ENCODE assay signal across 31 cellular contexts in the genomic region with DNA sequence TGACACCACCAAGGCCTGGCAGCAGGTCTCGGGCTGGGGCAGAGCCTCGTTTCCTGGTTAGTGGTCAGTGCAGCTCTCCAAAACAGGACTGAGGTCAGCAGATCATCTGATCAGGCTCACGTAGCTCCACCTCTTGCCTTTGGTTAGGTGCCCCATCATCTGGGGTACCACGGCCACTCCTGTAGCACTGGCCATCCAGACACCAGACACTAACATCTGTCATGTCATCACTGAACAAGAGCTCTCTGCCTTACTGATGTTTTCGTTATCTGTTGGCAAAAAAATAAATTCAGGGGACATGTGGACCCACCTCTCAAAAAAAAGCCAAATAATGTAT. TPM values are rescaled to one million over a fixed set of nuclear protein-coding genes. Genes with fewer than 3 reads are reported as not detected.
"Had no signal": no experiment of that assay in that cellular context is flagged by ENCODE, and none has a peak within 500 bp of the region (broad histone marks: within the 10 kb centered on the region; RNA-seq: fewer than 3 reads in every experiment).

No MANE protein-coding gene starts in this region.

- DNase-seq: activated CD4-positive, alpha-beta memory T cell treated with anti-CD3 and anti-CD28 coated beads for 36 hours; activated CD4-positive, alpha-beta T cell treated with anti-CD3 and anti-CD28 coated beads, Interleukin-2, amount 10 ng/mL, durations not matched to agents 7 days and 5 days; activated CD8-positive, alpha-beta memory T cell treated with anti-CD3 and anti-CD28 coated beads for 24 hours; activated CD8-positive, alpha-beta memory T cell treated with anti-CD3 and anti-CD28 coated beads, Interleukin-2, amount 10 ng/mL, durations not matched to agents 7 days and 5 days; activated gamma-delta T cell; activated naive CD4-positive, alpha-beta T cell treated with Interleukin-2 at 50 U/mL for 16 hours; activated T-cell treated with anti-CD3 and anti-CD28 coated beads, Interleukin-2, amount 50 U/mL, for 1 hour; cerebellar nuclear complex; KG1; NCI-H1092 treated with DMSO at 0.1 percent for 48 hours; NCI-H146; NCI-H2029 treated with DMSO at 0.1 percent for 48 hours; NCI-H2107; NCI-H2171 treated with DMSO at 0.1 percent for 48 hours; NCI-H446; NCI-H510A treated with DMSO at 0.1 percent for 48 hours; NCI-H69; NCI-H82; SHP77; SJCRH30 had no signal

- ATAC-seq: activated CD8-positive, alpha-beta memory T cell treated with anti-CD3 and anti-CD28 coated beads, Interleukin-2, amount 10 ng/mL, durations not matched to agents 7 days and 5 days had no signal

- H3K27ac Mint-ChIP-seq: activated CD4-positive, alpha-beta memory T cell treated with anti-CD3 and anti-CD28 coated beads for 36 hours; activated CD8-positive, alpha-beta memory T cell treated with anti-CD3 and anti-CD28 coated beads, Interleukin-2, amount 10 ng/mL, durations not matched to agents 7 days and 5 days; activated naive CD4-positive, alpha-beta T cell treated with anti-CD3 and anti-CD28 coated beads, Interleukin-2, amount 50 U/mL, for 72 hours; T-helper 1 cell treated with Interleukin-12 subunit alpha and Interleukin-12 subunit beta and Interleukin-4 antibody, amounts not matched to agents 30 μg/mL and 1 μg/mL, for 36 hours; T-helper 2 cell treated with Interferon-gamma antibody and Interleukin-4, amounts not matched to agents 5 μg/mL and 100 μg/mL, for 36 hours had no signal

- H3K36me3 ChIP-seq: adrenal gland, SJCRH30 had no signal

- H3K4me3 ChIP-seq: adrenal gland, SJCRH30, SK-N-MC had no signal

- H3K27ac ChIP-seq: adrenal gland, SJCRH30, SK-N-MC had no signal

- H3K4me1 Mint-ChIP-seq: activated CD4-positive, alpha-beta T cell treated with anti-CD3 and anti-CD28 coated beads, Interleukin-2, amount 10 ng/mL, durations not matched to agents 7 days and 5 days had no signal

- H3K4me3 Mint-ChIP-seq: activated CD4-positive, alpha-beta memory T cell treated with anti-CD3 and anti-CD28 coated beads for 36 hours; activated CD4-positive, alpha-beta T cell treated with anti-CD3 and anti-CD28 coated beads, Interleukin-2, amount 10 ng/mL, durations not matched to agents 7 days and 5 days; activated CD8-positive, alpha-beta memory T cell treated with anti-CD3 and anti-CD28 coated beads, Interleukin-2, amount 10 ng/mL, durations not matched to agents 7 days and 5 days; activated T-cell treated with anti-CD3 and anti-CD28 coated beads, Interleukin-2, amount 50 U/mL, for 72 hours; brain; IgD-negative memory B cell; T-helper 1 cell treated with Interleukin-12 subunit alpha and Interleukin-12 subunit beta and Interleukin-4 antibody, amounts not matched to agents 30 μg/mL and 1 μg/mL, for 36 hours; T-helper 2 cell treated with Interferon-gamma antibody and Interleukin-4, amounts not matched to agents 5 μg/mL and 100 μg/mL, for 36 hours had no signal

- H3K4me1 ChIP-seq: adrenal gland, SJCRH30 had no signal

- H3K27me3 ChIP-seq: adrenal gland, SJCRH30 had no signal

- H3K36me3 Mint-ChIP-seq: activated CD4-positive, alpha-beta memory T cell treated with anti-CD3 and anti-CD28 coated beads for 36 hours; activated CD8-positive, alpha-beta memory T cell treated with anti-CD3 and anti-CD28 coated beads, Interleukin-2, amount 10 ng/mL, durations not matched to agents 7 days and 5 days; activated naive CD4-positive, alpha-beta T cell treated with anti-CD3 and anti-CD28 coated beads, Interleukin-2, amount 50 U/mL, for 72 hours; brain had no signal

- H3K9me3 Mint-ChIP-seq: activated CD4-positive, alpha-beta memory T cell treated with anti-CD3 and anti-CD28 coated beads for 36 hours; activated CD4-positive, alpha-beta T cell treated with anti-CD3 and anti-CD28 coated beads, Interleukin-2, amount 10 ng/mL, durations not matched to agents 7 days and 5 days; activated naive CD4-positive, alpha-beta T cell treated with anti-CD3 and anti-CD28 coated beads, Interleukin-2, amount 50 U/mL, for 72 hours; activated T-cell treated with anti-CD3 and anti-CD28 coated beads, Interleukin-2, amount 50 U/mL, for 72 hours; activated T-helper 2 cell treated with anti-CD3 and anti-CD28 coated beads, Interferon-gamma antibody, Interleukin-2, Interleukin-4, amounts not matched to agents 10 μg/mL and 5 μg/mL and 100 μg/mL, durations not matched to agents 14 hours and 24 hours and 36 hours; T-helper 1 cell treated with Interleukin-12 subunit alpha and Interleukin-12 subunit beta and Interleukin-4 antibody, amounts not matched to agents 30 μg/mL and 1 μg/mL, for 36 hours; T-helper 2 cell treated with Interferon-gamma antibody and Interleukin-4, amounts not matched to agents 5 μg/mL and 100 μg/mL, for 36 hours had no signal

- H3K9me3 ChIP-seq: adrenal gland, SJCRH30 had no signal

RNA-seq across cellular contexts. Expression of a gene that starts 40.4 kb away (rescaled TPM):
- total RNA-seq: activated CD4-positive, alpha-beta memory T cell treated with anti-CD3 and anti-CD28 coated beads for 36 hours; activated CD4-positive, alpha-beta T cell treated with anti-CD3 and anti-CD28 coated beads, Interleukin-2, amount 10 ng/mL, durations not matched to agents 7 days and 5 days; activated naive CD4-positive, alpha-beta T cell treated with anti-CD3 and anti-CD28 coated beads, Interleukin-2, amount 50 U/mL, for 72 hours; bronchial epithelial cell; LHCN-M2 had no signal
- polyA plus RNA-seq: IgD-negative memory B cell had no signal
